In the genomic region with DNA sequence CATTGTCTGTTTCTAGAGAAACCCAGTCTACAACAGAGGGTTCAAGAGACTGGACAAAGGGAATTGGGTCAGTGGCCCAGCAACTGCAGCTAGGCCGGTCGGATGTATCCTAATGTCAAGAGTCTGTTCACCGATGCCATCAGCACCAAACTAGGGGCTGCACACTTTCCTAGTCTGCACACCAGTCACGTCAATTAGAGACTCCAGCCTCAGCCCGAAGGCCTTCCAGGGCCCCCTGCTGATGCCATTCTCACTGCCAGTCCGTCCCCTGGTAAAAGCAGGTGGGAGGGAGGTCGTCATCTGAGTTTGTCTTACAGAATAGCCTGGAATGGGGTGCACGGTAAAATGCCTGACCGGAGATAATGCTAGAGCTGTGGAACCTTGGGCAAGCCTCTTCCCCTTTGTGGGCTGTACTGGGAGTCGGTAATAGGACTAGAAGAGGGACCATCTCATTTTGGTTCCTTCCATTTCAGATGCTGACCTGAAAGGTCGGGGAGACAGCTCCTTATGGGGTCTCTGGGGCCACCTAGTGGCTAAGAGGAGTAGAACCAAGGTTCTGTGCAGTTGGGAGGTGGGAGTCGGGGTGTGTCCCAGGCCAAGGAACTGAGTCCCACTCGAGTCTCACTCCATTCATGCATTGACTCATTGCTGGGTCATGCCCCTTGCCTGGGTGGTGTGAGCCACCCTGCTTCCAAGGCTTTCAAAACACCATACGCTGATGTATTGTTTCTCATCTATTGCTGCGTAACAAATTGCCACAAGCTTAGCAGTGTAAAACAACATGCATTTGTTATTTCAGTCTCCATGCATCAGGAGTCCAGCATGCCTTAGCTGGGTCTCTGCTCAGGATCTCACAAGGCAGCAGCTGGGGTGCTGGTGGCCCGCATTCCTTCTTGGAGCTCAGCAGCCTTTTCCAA, we compare ENCODE assay signal across 8 cellular contexts. TPM values are rescaled to one million over a fixed set of nuclear protein-coding genes. Genes with fewer than 3 reads are reported as not detected.
DNase-seq lines count a peak whose midpoint lies in the region; ATAC-seq and TF ChIP-seq lines count a peak whose summit lies in the region.

No MANE protein-coding gene starts in this region.

- H3K9ac ChIP-seq in colonic mucosa (ENCODE audit: low read depth in 2 of 2, low read length in 2 of 2): no peak overlapping the region

- H3K36me3 Mint-ChIP-seq in Calu3 (ENCODE audit: insufficient read depth, unreplicated experiment): peaks cover 38% of the 10 kb centered on the region
- H3K36me3 Mint-ChIP-seq in stimulated activated naive B cell treated with anti-CD40 and anti-IgM and Interleukin-4, amounts not matched to agents 10 μg/mL and 1 μg/mL and 100 μg/mL, for 72 hours: peaks cover 1 to 8% of the 10 kb centered on the region in 2 donors

- H3K9me3 ChIP-seq in colonic mucosa (no peaks in the 10 kb centered on the region), right lobe of liver (no peaks in the 10 kb centered on the region)

- ATAC-seq in activated CD4-positive, CD25-positive, alpha-beta regulatory T cell treated with anti-CD3 and anti-CD28 coated beads, Interleukin-2, amount 50 U/mL, for 24 hours: peak; percentile 66 to 72
- ATAC-seq in right lobe of liver (peak; percentile 28 to 51 (median 42)), GM21360 (IDR thresholded peaks at IDR 0.05; ENCODE audit: unreplicated experiment) (no peak)
- ATAC-seq in stimulated activated naive B cell treated with anti-CD40 and anti-IgM and Interleukin-4, amounts not matched to agents 10 μg/mL and 1 μg/mL and 100 μg/mL, for 72 hours (replicated peaks): peak; percentile 66 to 70

- BruUV-seq in Calu3 (replicated peaks; lab: Mats Ljungman, UMichigan): no TSS peak

- no peak overlapping the region for H3K27ac Mint-ChIP-seq in Calu3 (ENCODE audit: unreplicated experiment)
- peak overlapping the region; percentile 31 for H3K27ac Mint-ChIP-seq in stimulated activated naive B cell treated with anti-CD40 and anti-IgM and Interleukin-4, amounts not matched to agents 10 μg/mL and 1 μg/mL and 100 μg/mL, for 72 hours

- TF ChIP-seq CTCF in Calu3 (IDR thresholded peaks at IDR 0.05; ENCODE audit: unreplicated experiment) (peak; percentile 53), HFF-Myc (IDR thresholded peaks at IDR 0.05; ENCODE audit: low read depth, low read length, missing control alignments) (peak; percentile 94), colonic mucosa (IDR thresholded peaks at IDR 0.05) (peak; percentile 77), right lobe of liver (IDR thresholded peaks at IDR 0.05) (peak; percentile 62 to 83 (median 80))

- H3K27me3 ChIP-seq in colonic mucosa (no peaks in the 10 kb centered on the region), right lobe of liver (no peaks in the 10 kb centered on the region)

- CTCF ChIA-PET in Calu3 (lab: Charles Lee): interaction anchor here (0.6 to 1.3 kb wide), 4 partner anchors 30 to 111 kb away, joined by 3 to 5 read pairs (median 4); no protein-coding TSS in a partner anchor

- intact Hi-C loops in Calu3 (cut with micrococcal nuclease; ENCODE audit: unreplicated experiment): loop anchor here (5.0 kb wide), 1 partner anchor 123 kb away; no protein-coding TSS in a partner anchor
- intact Hi-C loops in colonic mucosa (cut with DNase I): loop anchor here (5.0 kb wide), 1 partner anchor 123 kb away; no protein-coding TSS in a partner anchor
- intact Hi-C loops in right lobe of liver (cut with DNase I): no loop called here

- TF ChIP-seq POLR2A in right lobe of liver (IDR thresholded peaks at IDR 0.05): no peak

- H3K4me1 Mint-ChIP-seq in Calu3 (ENCODE audit: low read depth, unreplicated experiment): peaks cover 13% of the 10 kb centered on the region
- peaks cover 28 to 35% of the 10 kb centered on the region in 2 donors for H3K4me1 Mint-ChIP-seq in stimulated activated naive B cell treated with anti-CD40 and anti-IgM and Interleukin-4, amounts not matched to agents 10 μg/mL and 1 μg/mL and 100 μg/mL, for 72 hours

- H3K36me3 ChIP-seq in colonic mucosa (no peaks in the 10 kb centered on the region), right lobe of liver (no peaks in the 10 kb centered on the region)

- no peaks in the 10 kb centered on the region for H3K9me3 Mint-ChIP-seq in Calu3 (ENCODE audit: low read depth, unreplicated experiment)
- no peaks in the 10 kb centered on the region for H3K9me3 Mint-ChIP-seq in stimulated activated naive B cell treated with anti-CD40 and anti-IgM and Interleukin-4, amounts not matched to agents 10 μg/mL and 1 μg/mL and 100 μg/mL, for 72 hours

- H3K27ac ChIP-seq in colonic mucosa (no peak overlapping the region), right lobe of liver (no peak overlapping the region)

- H3K4me3 ChIP-seq in HFF-Myc (replicated peaks; ENCODE audit: low read depth, low read length): no peak overlapping the region
- H3K4me3 ChIP-seq in colonic mucosa: no peak overlapping the region
- no peak overlapping the region for H3K4me3 ChIP-seq in right lobe of liver

- H3K4me3 Mint-ChIP-seq in Calu3 (ENCODE audit: low read depth, unreplicated experiment): no peak overlapping the region
- no peak overlapping the region for H3K4me3 Mint-ChIP-seq in stimulated activated naive B cell treated with anti-CD40 and anti-IgM and Interleukin-4, amounts not matched to agents 10 μg/mL and 1 μg/mL and 100 μg/mL, for 72 hours

- WGBS in right lobe of liver (ENCODE audit: insufficient coverage, low coverage, low lambda C conversion rate, missing lambda C conversion rate): 48% methylated on average over 12 of the region's 16 CpGs

- H3K27me3 Mint-ChIP-seq in Calu3 (ENCODE audit: unreplicated experiment): no peaks in the 10 kb centered on the region
- H3K27me3 Mint-ChIP-seq in stimulated activated naive B cell treated with anti-CD40 and anti-IgM and Interleukin-4, amounts not matched to agents 10 μg/mL and 1 μg/mL and 100 μg/mL, for 72 hours: no peaks in the 10 kb centered on the region

- DNase-seq in Calu3 (peak; percentile 36), HFF-Myc (ENCODE audit: extremely low read depth, low read depth) (no peak), NCI-H446 (lab: John Stamatoyannopoulos, UW) (peak; percentile 31 to 67), colonic mucosa (no peak), right lobe of liver (no peak)
- peak; percentile 51 for DNase-seq in stimulated activated naive B cell treated with anti-CD40 and anti-IgM and Interleukin-4, amounts not matched to agents 10 μg/mL and 1 μg/mL and 100 μg/mL, for 72 hours

- H3K4me1 ChIP-seq in colonic mucosa (no peaks in the 10 kb centered on the region), right lobe of liver (peaks cover 0 to 7% (median 0%) of the 10 kb centered on the region in 4 donors)

RNA-seq across cellular contexts. Expression of a gene that starts 5.1 kb away (rescaled TPM):
- 13.6 and 14.5 TPM in 2 replicates for total RNA-seq in Calu3 (2022)
- 1 to 10 TPM; 5.0 to 7.5 TPM for total RNA-seq in colonic mucosa
- 1 to 10 TPM; 3.6 to 6.4 (median 4.6) TPM for total RNA-seq in right lobe of liver

RNA-seq across cellular contexts. Expression of a gene that starts 16.4 kb away (rescaled TPM):
- total RNA-seq in Calu3 (2022) (0.42 and 0.51 TPM in 2 replicates), colonic mucosa (10 to 100 TPM; 11.2 to 18.3 TPM), right lobe of liver (1 to 10 TPM; 1.3 to 4.1 (median 1.9) TPM)

RNA-seq across cellular contexts. Expression of a gene that starts 33.1 kb away (rescaled TPM):
- total RNA-seq in Calu3 (2022) (10.9 and 11.1 TPM in 2 replicates), colonic mucosa (10 to 100 TPM; 13.7 to 15.6 TPM), right lobe of liver (1 to 10 TPM; 4.2 to 7.5 (median 5.9) TPM)

RNA-seq across cellular contexts. Expression of a gene that starts 39.9 kb away (rescaled TPM):
- total RNA-seq in Calu3 (2022) (7.3 and 8.8 TPM in 2 replicates), colonic mucosa (1 to 10 TPM; 7.9 to 8.2 TPM), right lobe of liver (1 to 10 TPM in 4 of 6 experiments, under 1 TPM in 2; 0.62 to 2.5 (median 1.8) TPM)

RNA-seq across cellular contexts. Expression of a gene that starts 50.1 kb away (rescaled TPM):
- 47.2 and 53.0 TPM in 2 replicates for total RNA-seq in Calu3 (2022)
- total RNA-seq in colonic mucosa: 10 to 100 TPM; 13.5 to 48.5 TPM
- total RNA-seq in right lobe of liver: 100 to 1,000 TPM in 2 of 6 experiments, 10 to 100 TPM in 4; 15.1 to 139 (median 34.1) TPM

Comparison
In these comparisons a context has a peak if more than half of its experiments do, and no peak if none do; other contexts are left out.
1. DNase-seq: peak in Calu3 (single experiment), NCI-H446 (2 of 2) and stimulated activated naive B cell treated with anti-CD40 and anti-IgM and Interleukin-4, amounts not matched to agents 10 μg/mL and 1 μg/mL and 100 μg/mL, for 72 hours (single experiment); none in HFF-Myc (single experiment), colonic mucosa (single experiment) and right lobe of liver (0 of 3).
2. intact Hi-C loops: an anchor here in Calu3 (5.0 kb wide) and colonic mucosa (5.0 kb wide); none called in right lobe of liver.
3. Peak in every context shown above with its lines, with median percentiles within 50 percentile points of each other: CTCF ChIP-seq.